8 cellular contexts compared by ENCODE assay signal in the genomic region with DNA sequence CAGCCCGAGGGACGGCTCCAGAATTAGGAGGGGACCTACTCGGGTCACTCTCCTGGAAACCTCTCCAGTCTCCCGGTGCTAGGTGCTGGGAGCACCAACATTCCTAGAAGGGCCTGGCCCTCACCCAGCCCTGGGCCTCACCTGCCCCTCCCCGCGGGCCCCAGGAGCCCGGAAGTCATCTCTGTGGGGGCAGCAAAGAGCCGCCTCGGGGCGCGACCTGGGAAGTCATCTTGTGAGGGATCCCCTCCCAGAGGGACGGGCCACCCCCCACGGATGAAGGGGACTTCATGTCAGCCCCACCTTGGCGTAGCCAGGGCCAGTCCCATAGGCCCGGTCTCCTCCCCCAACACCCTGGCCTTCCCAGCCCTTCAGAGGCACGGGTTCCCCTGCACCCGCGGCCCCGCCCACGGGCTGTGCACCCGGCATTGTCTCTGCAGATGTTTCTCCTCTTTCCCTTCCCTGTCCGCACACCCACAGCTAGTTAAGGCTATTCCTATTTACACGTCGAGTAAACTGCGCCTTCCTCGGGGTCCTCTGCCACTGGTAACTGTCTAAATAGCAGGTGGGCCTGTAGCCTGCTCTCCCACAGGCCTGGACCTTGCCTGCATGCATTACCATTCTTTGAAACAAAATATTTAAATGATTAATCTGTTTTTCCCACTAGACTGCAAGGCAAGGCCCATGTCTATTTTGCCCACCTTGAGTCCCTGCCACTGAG. TPM values are rescaled to one million over a fixed set of nuclear protein-coding genes. Genes with fewer than 3 reads are reported as not detected.
DNase-seq lines count a peak whose midpoint lies in the region; TF ChIP-seq lines count a peak whose summit lies in the region.

No MANE protein-coding gene starts in this region.

- peak overlapping the region; percentile 98 for H2AFZ ChIP-seq in GM23248

- peaks cover 3% of the 10 kb centered on the region for H3K9me3 Mint-ChIP-seq in activated CD4-positive, alpha-beta T cell treated with anti-CD3 and anti-CD28 coated beads, Interleukin-2, amount 10 ng/mL, durations not matched to agents 7 days and 5 days
- H3K9me3 Mint-ChIP-seq in endodermal cell: peaks cover 4% of the 10 kb centered on the region

- DNase-seq in GM23248 (peak; percentile 58), Kasumi-1 (lab: John Stamatoyannopoulos, UW) (peak; percentile 51 to 71), endodermal cell (peak; percentile 79), transverse colon (peak; percentile 79), NCI-H128 (lab: John Stamatoyannopoulos, UW; ENCODE audit: unreplicated experiment) (no peak)
- DNase-seq in activated CD4-positive, alpha-beta T cell treated with anti-CD3 and anti-CD28 coated beads, Interleukin-2, amount 10 ng/mL, durations not matched to agents 7 days and 5 days: peak; percentile 61

- CTCF ChIA-PET in activated CD4-positive, alpha-beta T cell treated with anti-CD3 and anti-CD28 coated beads, Interleukin-2, amount 10 ng/mL, durations not matched to agents 7 days and 5 days (lab: Charles Lee): interaction anchor here (0.9 to 1.2 kb wide), 4 partner anchors 14 to 94 kb away, joined by 3 to 4 read pairs (median 3); no protein-coding TSS in a partner anchor

- intact Hi-C loops in transverse colon (cut with DNase I; ENCODE audit: low total_unique reads): loop anchor here (10.0 kb wide), 1 partner anchor 172 kb away; no protein-coding TSS in a partner anchor

- WGBS in GM23248 (ENCODE audit: low coverage in 1 of 2, low lambda C conversion rate in 2 of 2, missing lambda C conversion rate in 2 of 2), 2 experiments: 15 to 18% methylated on average over 17 to 26 of the region's 26 CpGs
- WGBS in endodermal cell (ENCODE audit: insufficient coverage in 1 of 2, insufficient read length in 1 of 2), 2 experiments: 36 to 44% methylated on average over 14 to 25 of the region's 26 CpGs
- 7% methylated on average over 22 of the region's 26 CpGs; no CpG with 5 or more reads in 1 of the 2 donors for WGBS in transverse colon (ENCODE audit: low coverage in 1 of 2), 2 donors

- H3K36me3 ChIP-seq in GM23248 (ENCODE audit: low read depth): no peaks in the 10 kb centered on the region
- H3K36me3 ChIP-seq in endodermal cell (ENCODE audit: control insufficient read depth, insufficient read depth, low read length): no peaks in the 10 kb centered on the region
- peaks cover 0 to 4% of the 10 kb centered on the region in 2 donors for H3K36me3 ChIP-seq in mucosa of rectum (ENCODE audit: control insufficient read depth in 2 of 2, insufficient read depth in 2 of 2, low read length in 2 of 2)
- no peaks in the 10 kb centered on the region for H3K36me3 ChIP-seq in transverse colon

- H3K27ac Mint-ChIP-seq in activated CD4-positive, alpha-beta T cell treated with anti-CD3 and anti-CD28 coated beads, Interleukin-2, amount 10 ng/mL, durations not matched to agents 7 days and 5 days: peak overlapping the region; percentile 96
- no peak overlapping the region for H3K27ac Mint-ChIP-seq in endodermal cell

- H3K9ac ChIP-seq in GM23248: peak overlapping the region; percentile 87
- peak overlapping the region; percentile 15 for H3K9ac ChIP-seq in endodermal cell (ENCODE audit: extremely low read depth, low read length, poor library complexity, severe bottlenecking)
- peak overlapping the region; percentile 90 to 92 for H3K9ac ChIP-seq in mucosa of rectum (ENCODE audit: low read depth in 1 of 2, low read length in 2 of 2)

- peaks cover 30% of the 10 kb centered on the region for H3K36me3 Mint-ChIP-seq in activated CD4-positive, alpha-beta T cell treated with anti-CD3 and anti-CD28 coated beads, Interleukin-2, amount 10 ng/mL, durations not matched to agents 7 days and 5 days (ENCODE audit: low read depth)
- no peaks in the 10 kb centered on the region for H3K36me3 Mint-ChIP-seq in endodermal cell (ENCODE audit: low read depth)

- no peaks in the 10 kb centered on the region for H3K9me3 ChIP-seq in GM23248 (ENCODE audit: low read depth)
- H3K9me3 ChIP-seq in endodermal cell (ENCODE audit: control insufficient read depth, low read length): no peaks in the 10 kb centered on the region
- no peaks in the 10 kb centered on the region for H3K9me3 ChIP-seq in mucosa of rectum (ENCODE audit: control insufficient read depth in 2 of 2, low read length in 2 of 2)
- no peaks in the 10 kb centered on the region for H3K9me3 ChIP-seq in transverse colon

- in situ Hi-C loops in GM23248 (cut with MboI) (no loop called here), transverse colon (cut with MboI; ENCODE audit: low pct_ligation_motif_present in 1 of 4, low pct_unique_long_range_greater_than_20kb in 1 of 4, low sequenced_read_pairs in 3 of 4) (no loop called here)

- no peaks in the 10 kb centered on the region for H4K20me1 ChIP-seq in GM23248 (ENCODE audit: insufficient read depth)

- H3K4me3 ChIP-seq in GM23248: peak overlapping the region; percentile 86
- H3K4me3 ChIP-seq in endodermal cell (ENCODE audit: low read length): peak overlapping the region; percentile 83
- peak overlapping the region; percentile 89 for H3K4me3 ChIP-seq in mucosa of rectum (ENCODE audit: low read length in 2 of 2)
- H3K4me3 ChIP-seq in transverse colon: peak overlapping the region; percentile 58 to 92 (median 71)

- TF ChIP-seq POLR2A in GM15510 (IDR thresholded peaks at IDR 0.05; ENCODE audit: borderline replicate concordance, extremely low read depth, insufficient read length): peak; percentile 49
- TF ChIP-seq POLR2A in transverse colon (IDR thresholded peaks at IDR 0.05): no peak

- POLR2A ChIA-PET in activated CD4-positive, alpha-beta T cell treated with anti-CD3 and anti-CD28 coated beads, Interleukin-2, amount 10 ng/mL, durations not matched to agents 7 days and 5 days (lab: Charles Lee): no interaction called here

- H3K4me2 ChIP-seq in GM23248 (ENCODE audit: unreplicated experiment): peak overlapping the region; percentile 92

- H3K4me1 Mint-ChIP-seq in activated CD4-positive, alpha-beta T cell treated with anti-CD3 and anti-CD28 coated beads, Interleukin-2, amount 10 ng/mL, durations not matched to agents 7 days and 5 days: peaks cover 66% of the 10 kb centered on the region
- peaks cover 17% of the 10 kb centered on the region for H3K4me1 Mint-ChIP-seq in endodermal cell

- H3K9me2 ChIP-seq in GM23248 (ENCODE audit: insufficient read depth): no peaks in the 10 kb centered on the region

- no peaks in the 10 kb centered on the region for H3K27me3 Mint-ChIP-seq in activated CD4-positive, alpha-beta T cell treated with anti-CD3 and anti-CD28 coated beads, Interleukin-2, amount 10 ng/mL, durations not matched to agents 7 days and 5 days
- peaks cover 6% of the 10 kb centered on the region for H3K27me3 Mint-ChIP-seq in endodermal cell (ENCODE audit: insufficient read depth)

- H3K27ac ChIP-seq in GM23248 (peak overlapping the region; percentile 35; the same call in 1 of the 2 replicates), endodermal cell (ENCODE audit: low read depth, low read length) (no peak overlapping the region), mucosa of rectum (ENCODE audit: low read depth in 2 of 2, low read length in 2 of 2) (peak overlapping the region; percentile 98 to 99), transverse colon (peak overlapping the region; percentile 94 to 98 (median 97))

- no peaks in the 10 kb centered on the region for H3K79me2 ChIP-seq in GM23248 (ENCODE audit: insufficient read depth)

- TF ChIP-seq EP300 in transverse colon (IDR thresholded peaks at IDR 0.05; ENCODE audit: low read depth): no peak

- no peaks in the 10 kb centered on the region for H3K27me3 ChIP-seq in GM23248 (replicated peaks; ENCODE audit: insufficient read depth)
- H3K27me3 ChIP-seq in endodermal cell (ENCODE audit: control insufficient read depth, insufficient read depth, low read length, poor library complexity, severe bottlenecking): peaks cover 8% of the 10 kb centered on the region
- no peaks in the 10 kb centered on the region for H3K27me3 ChIP-seq in mucosa of rectum (ENCODE audit: control insufficient read depth in 2 of 2, insufficient read depth in 2 of 2, low read length in 2 of 2)
- no peaks in the 10 kb centered on the region for H3K27me3 ChIP-seq in transverse colon

- H3F3A ChIP-seq in GM23248 (ENCODE audit: insufficient read depth): no peaks in the 10 kb centered on the region

- peak overlapping the region; percentile 90 for H3K4me3 Mint-ChIP-seq in activated CD4-positive, alpha-beta T cell treated with anti-CD3 and anti-CD28 coated beads, Interleukin-2, amount 10 ng/mL, durations not matched to agents 7 days and 5 days
- peak overlapping the region; percentile 67 for H3K4me3 Mint-ChIP-seq in endodermal cell

- H3K4me1 ChIP-seq in GM23248 (ENCODE audit: insufficient read depth) (no peaks in the 10 kb centered on the region), endodermal cell (ENCODE audit: control insufficient read depth, insufficient read depth, low read length) (no peaks in the 10 kb centered on the region), mucosa of rectum (ENCODE audit: control insufficient read depth in 2 of 2, insufficient read depth in 2 of 2, low read length in 2 of 2) (peaks cover 22 to 25% of the 10 kb centered on the region in 2 donors), transverse colon (peaks cover 4 to 39% (median 21%) of the 10 kb centered on the region in 4 donors)

- TF ChIP-seq CTCF in endodermal cell (conservative IDR thresholded peaks at IDR 0.05) (peak; percentile 12), transverse colon (IDR thresholded peaks at IDR 0.05) (no peak)

RNA-seq across cellular contexts. Expression of a gene that starts 0.9 kb away (rescaled TPM):
- 23.5 and 34.4 TPM in 2 replicates for total RNA-seq in GM23248 (2014; rRNA removed; shearing (Covaris generic))
- 26.8 and 28.9 TPM in 2 replicates for polyA plus RNA-seq in GM23248 (2016; fragmentation: Nextera tagmentation; extraction: Ambion mirVana)
- total RNA-seq in activated CD4-positive, alpha-beta T cell treated with anti-CD3 and anti-CD28 coated beads, Interleukin-2, amount 10 ng/mL, durations not matched to agents 7 days and 5 days: 100 to 1,000 TPM in 1 of 2 experiments, 10 to 100 TPM in 1; 84.3 to 101 TPM
- total RNA-seq in endodermal cell (10 to 100 TPM; 25.8 to 29.3 TPM), transverse colon (100 to 1,000 TPM; 121 to 191 (median 176) TPM)
- 15.1 TPM for polyA plus RNA-seq in endodermal cell (2013, experiment 1 of 2)
- 18.5 TPM for polyA plus RNA-seq in endodermal cell (2013, experiment 2 of 2)

RNA-seq across cellular contexts. Expression of a gene that starts 42.0 kb away (rescaled TPM):
- total RNA-seq in GM23248 (2014; rRNA removed; shearing (Covaris generic)): 16.4 and 26.1 TPM in 2 replicates
- 20.5 and 25.2 TPM in 2 replicates for polyA plus RNA-seq in GM23248 (2016; fragmentation: Nextera tagmentation; extraction: Ambion mirVana)
- total RNA-seq in activated CD4-positive, alpha-beta T cell treated with anti-CD3 and anti-CD28 coated beads, Interleukin-2, amount 10 ng/mL, durations not matched to agents 7 days and 5 days: 10 to 100 TPM; 20.9 to 23.5 TPM
- total RNA-seq in endodermal cell: 10 to 100 TPM; 36.0 to 43.9 TPM
- 28.5 TPM for polyA plus RNA-seq in endodermal cell (2013, experiment 1 of 2)
- polyA plus RNA-seq in endodermal cell (2013, experiment 2 of 2): 30.3 TPM
- total RNA-seq in transverse colon: 10 to 100 TPM in 2 of 4 donors, 1 to 10 TPM in 2; 3.6 to 31.0 (median 14.3) TPM

Comparison
In these comparisons a context has a peak if more than half of its experiments do, and no peak if none do; other contexts are left out.
1. H3K9ac ChIP-seq: peak in every context shown above with its lines; median percentile 91 in mucosa of rectum; 87 in GM23248; 15 in endodermal cell.